23 cellular contexts compared by ENCODE assay signal in the genomic region with DNA sequence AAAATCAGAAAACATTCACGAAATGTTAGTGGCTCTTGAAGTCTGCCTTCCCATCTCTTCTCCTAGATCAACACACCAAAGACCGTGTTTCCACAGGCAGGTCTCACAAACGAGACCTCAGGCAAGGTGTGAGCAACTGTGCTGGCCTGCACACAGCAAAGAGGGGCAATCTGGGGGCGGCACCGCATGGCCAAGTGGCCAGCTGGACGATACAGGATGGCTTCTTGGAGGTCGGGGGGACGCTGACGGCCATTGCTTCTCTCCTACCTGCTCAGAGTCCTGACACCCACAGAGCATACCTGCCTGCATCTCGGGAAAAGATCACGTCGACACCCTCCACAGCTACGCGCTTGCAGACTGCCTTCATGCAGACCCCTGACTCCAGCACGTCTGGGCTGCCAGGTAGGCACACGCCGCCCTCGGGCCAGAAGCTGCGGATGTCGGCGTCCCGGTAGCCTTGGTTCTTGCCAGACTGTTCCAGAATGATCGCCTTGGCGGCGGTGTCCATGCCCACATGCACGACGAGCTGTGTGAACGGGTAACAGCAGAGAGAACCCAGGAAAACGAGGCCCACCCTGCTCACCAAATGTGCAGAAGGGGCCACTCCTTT. TPM values are rescaled to one million over a fixed set of nuclear protein-coding genes. Genes with fewer than 3 reads are reported as not detected.
DNase-seq lines count a peak whose midpoint lies in the region; ATAC-seq and TF ChIP-seq lines count a peak whose summit lies in the region.
"Had no signal": no experiment of that assay in that cellular context is flagged by ENCODE, and none has a peak within 500 bp of the region (broad histone marks: within the 10 kb centered on the region; RNA-seq: fewer than 3 reads in every experiment).

No MANE protein-coding gene starts in this region.

- H3K14ac ChIP-seq in IMR-90 (replicated peaks; ENCODE audit: low read depth, low read length) (no peak overlapping the region), neuronal stem cell (ENCODE audit: low read length) (no peak overlapping the region)

- H2BK5ac ChIP-seq in IMR-90 (ENCODE audit: low read depth, low read length, poor library complexity, severe bottlenecking) = no peak overlapping the region
- no peak overlapping the region for H2BK5ac ChIP-seq in neuronal stem cell (ENCODE audit: low read length)

- H3K4ac ChIP-seq in IMR-90 (ENCODE audit: low read depth, low read length) (no peak overlapping the region), neuronal stem cell (ENCODE audit: low read length) (no peak overlapping the region)

- 95% methylated on average over 11 of the region's 29 CpGs; no CpG with 5 or more reads in 1 of the 2 experiments for WGBS in IMR-90 (ENCODE audit: extremely low coverage in 2 of 2, insufficient read length in 1 of 2), 2 experiments
- 95% methylated on average over 29 of the region's 29 CpGs for WGBS in hepatocyte (ENCODE audit: low lambda C conversion rate, missing lambda C conversion rate)
- no CpG with 5 or more reads among the region's 29 CpGs for WGBS in neuronal stem cell (ENCODE audit: extremely low coverage in 2 of 2, insufficient read length in 2 of 2, insufficient replicate concordance in 1 of 2), 2 donors
- 93% methylated on average over 29 of the region's 29 CpGs for WGBS in smooth muscle cell (ENCODE audit: low lambda C conversion rate)
- WGBS in aorta, 2 donors = 93 to 96% methylated on average over 29 of the region's 29 CpGs

- H3K27me3 ChIP-seq in IMR-90 (ENCODE audit: control insufficient read depth, insufficient read depth, low read length) (no peaks in the 10 kb centered on the region), hepatocyte (no peaks in the 10 kb centered on the region), neuronal stem cell (ENCODE audit: control insufficient read depth in 3 of 3, insufficient read depth in 3 of 3, low read depth in 1 of 3, low read length in 3 of 3) (no peaks in the 10 kb centered on the region), smooth muscle cell (ENCODE audit: low read depth) (no peaks in the 10 kb centered on the region), aorta (ENCODE audit: control insufficient read depth in 1 of 2, insufficient read depth in 2 of 2, low read length in 1 of 2) (no peaks in the 10 kb centered on the region)

- H4K20me1 ChIP-seq in IMR-90 (ENCODE audit: insufficient read depth, low read length) (no peaks in the 10 kb centered on the region), hepatocyte (ENCODE audit: insufficient read depth, poor library complexity, severe bottlenecking) (no peaks in the 10 kb centered on the region), smooth muscle cell (ENCODE audit: low read depth) (no peaks in the 10 kb centered on the region)

- H4K91ac ChIP-seq in IMR-90 (ENCODE audit: insufficient read depth, low read depth, low read length) (no peak overlapping the region), neuronal stem cell (ENCODE audit: low read depth, low read length, poor library complexity) (peak overlapping the region; percentile 53)

- H3K9ac ChIP-seq in IMR-90 (ENCODE audit: low read depth, low read length) (no peak overlapping the region), neuronal stem cell (ENCODE audit: low read depth, low read length, poor library complexity) (no peak overlapping the region), smooth muscle cell (ENCODE audit: low read depth) (no peak overlapping the region)
- H3K9ac ChIP-seq: GM23248 had no signal

- H4K5ac ChIP-seq in IMR-90 (ENCODE audit: low read depth, low read length) = no peak overlapping the region

- H3K9me3 ChIP-seq in IMR-90 (ENCODE audit: control insufficient read depth, insufficient read depth, low read length) = no peaks in the 10 kb centered on the region
- H3K9me3 ChIP-seq in hepatocyte (ENCODE audit: low read depth) = no peaks in the 10 kb centered on the region
- H3K9me3 ChIP-seq in neuronal stem cell (replicated peaks in 1 of 2; ENCODE audit: control insufficient read depth in 2 of 2, insufficient read depth in 1 of 2, low read depth in 1 of 2, low read length in 2 of 2) = no peaks in the 10 kb centered on the region
- no peaks in the 10 kb centered on the region for H3K9me3 ChIP-seq in smooth muscle cell (replicated peaks; ENCODE audit: low read depth)
- H3K9me3 ChIP-seq in aorta (ENCODE audit: control insufficient read depth, low read length) = no peaks in the 10 kb centered on the region
- H3K9me3 ChIP-seq: A549, Caco-2, HAP-1 had no signal

- H2AK5ac ChIP-seq in IMR-90 (ENCODE audit: low read depth, low read length) (no peak overlapping the region), neuronal stem cell (ENCODE audit: low read depth, low read length) (peak overlapping the region; percentile 85)

- no peak overlapping the region for H3K4me2 ChIP-seq in IMR-90 (ENCODE audit: low read depth, low read length)
- H3K4me2 ChIP-seq in hepatocyte = no peak overlapping the region
- no peak overlapping the region for H3K4me2 ChIP-seq in neuronal stem cell (ENCODE audit: insufficient read depth, low read length, poor library complexity, severe bottlenecking)
- H3K4me2 ChIP-seq in smooth muscle cell = no peak overlapping the region
- H3K4me2 ChIP-seq: A549 had no signal

- H2BK120ac ChIP-seq in IMR-90 (ENCODE audit: low read depth, low read length) (no peak overlapping the region), neuronal stem cell (ENCODE audit: low read depth, low read length) (no peak overlapping the region)

- no peaks in the 10 kb centered on the region for H3K79me1 ChIP-seq in IMR-90 (ENCODE audit: low read depth in 1 of 2, low read length in 2 of 2)
- no peaks in the 10 kb centered on the region for H3K79me1 ChIP-seq in neuronal stem cell (ENCODE audit: low read depth, low read length)

- no peak for TF ChIP-seq RAD21 in IMR-90 (IDR thresholded peaks at IDR 0.05; ENCODE audit: low read length)

- no peak overlapping the region for H2BK12ac ChIP-seq in neuronal stem cell (ENCODE audit: low read length)

- H3K4me1 ChIP-seq in IMR-90 (ENCODE audit: control insufficient read depth, insufficient read depth, low read length) = peaks cover 11% of the 10 kb centered on the region
- H3K4me1 ChIP-seq in hepatocyte (ENCODE audit: insufficient read depth) = peaks cover 5% of the 10 kb centered on the region
- H3K4me1 ChIP-seq in neuronal stem cell (ENCODE audit: control insufficient read depth in 2 of 2, insufficient read depth in 1 of 2, low read depth in 1 of 2, low read length in 2 of 2) = no peaks in the 10 kb centered on the region
- H3K4me1 ChIP-seq in smooth muscle cell (ENCODE audit: low read depth) = no peaks in the 10 kb centered on the region
- H3K4me1 ChIP-seq in aorta (ENCODE audit: control insufficient read depth in 1 of 2, insufficient read depth in 2 of 2, low read length in 2 of 2) = no peaks in the 10 kb centered on the region
- H3K4me1 ChIP-seq: Caco-2 had no signal

- no peaks in the 10 kb centered on the region for H3K36me3 ChIP-seq in IMR-90 (ENCODE audit: control insufficient read depth, insufficient read depth, low read length)
- no peaks in the 10 kb centered on the region for H3K36me3 ChIP-seq in hepatocyte (replicated peaks; ENCODE audit: insufficient read depth, low read depth)
- H3K36me3 ChIP-seq in neuronal stem cell (replicated peaks in 1 of 2; ENCODE audit: control insufficient read depth in 2 of 2, insufficient read depth in 2 of 2, low read length in 2 of 2) = peaks cover 0 to 7% of the 10 kb centered on the region in 2 donors
- H3K36me3 ChIP-seq in smooth muscle cell (ENCODE audit: low read depth) = no peaks in the 10 kb centered on the region
- H3K36me3 ChIP-seq in aorta (ENCODE audit: control insufficient read depth in 1 of 2, insufficient read depth in 2 of 2, low read length in 1 of 2) = no peaks in the 10 kb centered on the region
- H3K36me3 ChIP-seq: HAP-1 had no signal

- no TSS peak for BruUV-seq in IMR-90 (replicated peaks; lab: Mats Ljungman, UMichigan)

- peaks cover 5% of the 10 kb centered on the region; the same call in 1 of the 2 replicates for H3K9me1 ChIP-seq in IMR-90 (ENCODE audit: insufficient read depth, low read length)

- H2BK20ac ChIP-seq in IMR-90 (ENCODE audit: low read depth, low read length) = no peak overlapping the region

- no peak overlapping the region for H3K23ac ChIP-seq in IMR-90 (ENCODE audit: low read depth, low read length)
- peak overlapping the region; percentile 75 for H3K23ac ChIP-seq in neuronal stem cell (ENCODE audit: low read depth, low read length, poor library complexity)

- no peak for ATAC-seq in IMR-90 (ENCODE audit: low read depth)
- no peak for ATAC-seq in aorta (ENCODE audit: low FRiP score)
- ATAC-seq: CD8-positive, alpha-beta T cell; GM12878 had no signal

- H3K27ac ChIP-seq in IMR-90 (ENCODE audit: insufficient read depth, low read length) (no peak overlapping the region), hepatocyte (no peak overlapping the region), neuronal stem cell (replicated peaks; ENCODE audit: low read length) (no peak overlapping the region), smooth muscle cell (ENCODE audit: low read depth) (no peak overlapping the region), aorta (ENCODE audit: low read depth in 1 of 2, low read length in 2 of 2) (no peak overlapping the region)
- H3K27ac ChIP-seq: A549, GM23248 had no signal

- H4K8ac ChIP-seq in IMR-90 (ENCODE audit: low read depth in 2 of 2, low read length in 2 of 2) (no peak overlapping the region), neuronal stem cell (ENCODE audit: low read depth, low read length) (no peak overlapping the region)

- TF ChIP-seq CTCF in IMR-90 (conservative IDR thresholded peaks at IDR 0.05; ENCODE audit: low read depth, low read length) (no peak), hepatocyte (IDR thresholded peaks at IDR 0.05; ENCODE audit: poor library complexity) (no peak), smooth muscle cell (IDR thresholded peaks at IDR 0.05; ENCODE audit: borderline replicate concordance, insufficient read depth, poor library complexity, severe bottlenecking) (no peak)

- intact Hi-C loops in IMR-90 (cut with micrococcal nuclease) (no loop called here), aorta (cut with DNase I) (no loop called here)

- DNase-seq in IMR-90 (no peak), hepatocyte (ENCODE audit: low spot score) (peak; percentile 2), neuronal stem cell (ENCODE audit: low spot score) (no peak), Ammon's horn (ENCODE audit: low spot score) (no peak), smooth muscle cell (lab: John Stamatoyannopoulos, UW; ENCODE audit: unreplicated experiment) (no peak), aorta (no peak), NCI-H128 (lab: John Stamatoyannopoulos, UW; ENCODE audit: unreplicated experiment) (no peak)
- DNase-seq: 8988T; ACHN; AML-193; C1 segment of cervical spinal cord; Caco-2; CD4-positive, CD25-positive, alpha-beta regulatory T cell; CD8-positive, alpha-beta T cell; DMS 273 treated with DMSO at 0.1 percent for 48 hours; DMS79; EL; GDM1; GM23248; HFFc6 had no signal

- H3F3A ChIP-seq in smooth muscle cell (ENCODE audit: low read depth) = peaks cover 4% of the 10 kb centered on the region

- H2BK15ac ChIP-seq in IMR-90 (ENCODE audit: low read depth, low read length) (no peak overlapping the region), neuronal stem cell (ENCODE audit: low read length) (peak overlapping the region; percentile 12)

- no peaks in the 10 kb centered on the region for H3K9me2 ChIP-seq in hepatocyte (replicated peaks; ENCODE audit: insufficient read depth)

- H2AFZ ChIP-seq in IMR-90 (replicated peaks; ENCODE audit: low read length, poor library complexity) = no peak overlapping the region
- no peak overlapping the region for H2AFZ ChIP-seq in hepatocyte
- H2AFZ ChIP-seq in neuronal stem cell (ENCODE audit: low read length) = no peak overlapping the region
- no peak overlapping the region for H2AFZ ChIP-seq in smooth muscle cell (ENCODE audit: low read depth)
- H2AFZ ChIP-seq: GM23248 had no signal

- in situ Hi-C loops in IMR-90 (cut with MboI; ENCODE audit: low sequenced_read_pairs) = no loop called here

- no peaks in the 10 kb centered on the region for H3K79me2 ChIP-seq in hepatocyte
- H3K79me2 ChIP-seq in smooth muscle cell (ENCODE audit: low read depth) = no peaks in the 10 kb centered on the region

- TF ChIP-seq POLR2A in IMR-90 (IDR thresholded peaks at IDR 0.05; ENCODE audit: low read depth, low read length) = no peak

- H3K56ac ChIP-seq in IMR-90 (ENCODE audit: extremely low read depth, insufficient read depth, low read length) = no peak overlapping the region

- peak overlapping the region; percentile 47 for H2AK9ac ChIP-seq in IMR-90 (replicated peaks; ENCODE audit: low read depth, low read length, poor library complexity)

- CTCF ChIA-PET in IMR-90 (lab: Yijun Ruan, JAX) = no interaction called here

- dilution Hi-C loops in IMR-90 (cut with HindIII; ENCODE audit: low sequenced_read_pairs, unreplicated experiment) = no loop called here

- POLR2A ChIA-PET in IMR-90 (lab: Charles Lee; ENCODE audit: unreplicated experiment) = no interaction called here

- no peak overlapping the region for H3K4me3 ChIP-seq in IMR-90 (ENCODE audit: insufficient read depth, low read depth, low read length)
- H3K4me3 ChIP-seq in hepatocyte = no peak overlapping the region
- no peak overlapping the region for H3K4me3 ChIP-seq in neuronal stem cell (ENCODE audit: low read length in 2 of 2)
- no peak overlapping the region for H3K4me3 ChIP-seq in smooth muscle cell
- no peak overlapping the region for H3K4me3 ChIP-seq in aorta (ENCODE audit: low read length in 2 of 2)
- H3K4me3 ChIP-seq: A549, GM12878, GM23248, HAP-1 had no signal

- H3K18ac ChIP-seq in IMR-90 (ENCODE audit: low read depth, low read length) = no peak overlapping the region
- peak overlapping the region; percentile 86 for H3K18ac ChIP-seq in neuronal stem cell (ENCODE audit: low read length)

RNA-seq across cellular contexts. Expression of a gene that starts 38.4 kb away (rescaled TPM):
- total RNA-seq in IMR-90 (2012; rRNA removed) (not detected in 2 replicates), hepatocyte (not detected in 2 replicates), smooth muscle cell (not detected in 2 replicates), aorta (under 1 TPM; 0.51 to 0.84 TPM)
- polyA plus RNA-seq in IMR-90 (2012; rRNA removed) (not detected in 2 replicates), hepatocyte (not detected in 2 replicates), smooth muscle cell (not detected in 2 replicates), aorta (1 to 10 TPM; 1.7 to 2.3 TPM)
- polyA plus RNA-seq in IMR-90 (2012; cell fraction: cytosol; rRNA removed) = not detected in 2 replicates
- polyA plus RNA-seq in IMR-90 (2012; cell fraction: nucleus; rRNA removed; ENCODE audit: low replicate concordance) = not detected in 2 replicates
- polyA plus RNA-seq in neuronal stem cell (2013, experiment 1 of 2) = not detected
- not detected for polyA plus RNA-seq in neuronal stem cell (2013, experiment 2 of 2)
- total RNA-seq: Caco-2; CD4-positive, CD25-positive, alpha-beta regulatory T cell; CD8-positive, alpha-beta T cell; GM12878; GM23248; HFFc6 had no signal
- polyA plus RNA-seq: A549; CD4-positive, CD25-positive, alpha-beta regulatory T cell; GM12878; GM23248 had no signal
